Comparison of ENCODE assay signal across 8 cellular contexts in the genomic region with DNA sequence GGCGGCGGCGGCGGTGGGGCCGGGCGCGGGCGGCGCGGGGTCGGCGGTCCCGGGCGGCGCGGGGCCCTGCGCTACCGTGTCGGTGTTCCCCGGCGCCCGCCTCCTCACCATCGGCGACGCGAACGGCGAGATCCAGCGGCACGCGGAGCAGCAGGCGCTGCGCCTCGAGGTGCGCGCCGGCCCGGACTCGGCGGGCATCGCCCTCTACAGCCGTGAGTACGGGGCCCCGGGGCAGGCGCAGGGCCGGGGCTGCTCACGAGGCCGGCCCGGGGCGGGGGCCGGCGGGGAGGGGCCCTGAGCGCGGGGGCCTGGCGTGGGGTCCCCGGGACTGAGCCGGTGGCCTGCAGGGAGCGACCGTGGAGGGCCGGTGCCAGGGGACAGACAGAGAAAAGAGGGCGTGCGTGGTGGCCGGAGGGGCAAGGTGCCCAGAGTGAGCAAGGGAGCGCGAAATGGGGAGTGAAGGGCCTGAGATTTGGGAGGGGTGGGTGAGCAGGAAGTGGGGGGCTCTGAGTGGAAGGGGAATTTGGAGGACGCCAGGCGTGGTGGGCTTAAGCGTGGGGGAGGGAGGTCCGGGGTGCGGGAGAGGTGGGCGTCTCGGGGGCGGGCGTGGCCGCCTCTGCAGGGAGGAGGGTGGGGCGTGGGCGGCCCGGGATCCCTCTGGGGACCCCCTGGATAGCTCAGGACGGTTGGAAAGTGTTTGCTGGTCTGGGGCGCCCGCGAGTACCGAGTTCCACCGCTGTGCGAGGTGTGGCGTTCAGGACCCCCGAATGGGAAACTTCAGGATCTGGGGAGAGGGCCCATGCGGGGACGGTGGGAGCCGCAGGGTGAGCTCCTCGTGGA. TPM values are rescaled to one million over a fixed set of nuclear protein-coding genes. Genes with fewer than 3 reads are reported as not detected.
A peak's percentile ranks its signal among the peaks of the same experiment; 100 is the strongest.
DNase-seq lines count a peak whose midpoint lies in the region; ATAC-seq and TF ChIP-seq lines count a peak whose summit lies in the region.

No MANE protein-coding gene starts in this region.

- CTCF ChIA-PET in activated CD8-positive, alpha-beta T cell treated with anti-CD3 and anti-CD28 coated beads, Interleukin-2, amount 10 ng/mL, durations not matched to agents 7 days and 5 days (lab: Charles Lee): interaction anchor here (0.8 to 12.8 kb wide), 19 partner anchors 8 to 503 kb away, joined by 3 to 195 read pairs (median 4); a partner anchor contains a TSS

- no peaks in the 10 kb centered on the region for H3K36me3 ChIP-seq in tibial artery

- peaks cover 7 to 38% (median 24%) of the 10 kb centered on the region in 4 donors for H3K4me1 ChIP-seq in tibial artery

- peak overlapping the region; percentile 72 for H3K27ac Mint-ChIP-seq in activated CD8-positive, alpha-beta T cell treated with anti-CD3 and anti-CD28 coated beads, Interleukin-2, amount 10 ng/mL, durations not matched to agents 7 days and 5 days
- H3K27ac Mint-ChIP-seq in naive B cell: peak overlapping the region in 3 of 6 donors; percentile 58 to 83 (median 75)

- ATAC-seq in GM18868 (IDR thresholded peaks at IDR 0.05; ENCODE audit: unreplicated experiment): peak; percentile 1
- peak; percentile 5 for ATAC-seq in activated CD8-positive, alpha-beta T cell treated with anti-CD3 and anti-CD28 coated beads, Interleukin-2, amount 10 ng/mL, durations not matched to agents 7 days and 5 days
- no peak for ATAC-seq in naive B cell (ENCODE audit: low read depth in 2 of 2)

- peaks cover 6% of the 10 kb centered on the region for H3K36me3 Mint-ChIP-seq in activated CD8-positive, alpha-beta T cell treated with anti-CD3 and anti-CD28 coated beads, Interleukin-2, amount 10 ng/mL, durations not matched to agents 7 days and 5 days (ENCODE audit: low read depth)
- no peaks in the 10 kb centered on the region for H3K36me3 Mint-ChIP-seq in naive B cell

- H3K4me3 ChIP-seq in HL-60 (replicated peaks; ENCODE audit: insufficient read depth, low read length) (peak overlapping the region; percentile 88), epithelial cell of proximal tubule (ENCODE audit: low read depth, low read length) (peak overlapping the region; percentile 89), tibial artery (peak overlapping the region; percentile 76 to 93)

- POLR2A ChIA-PET in activated CD8-positive, alpha-beta T cell treated with anti-CD3 and anti-CD28 coated beads, Interleukin-2, amount 10 ng/mL, durations not matched to agents 7 days and 5 days (lab: Charles Lee): interaction anchor here (1.0 kb wide), 1 partner anchor 56 kb away, joined by 3 read pairs; no protein-coding TSS in a partner anchor

- H3K27ac ChIP-seq in HL-60 (replicated peaks): no peak overlapping the region
- peak overlapping the region; percentile 74 to 86 for H3K27ac ChIP-seq in tibial artery

- peaks cover 35% of the 10 kb centered on the region for H3K4me1 Mint-ChIP-seq in activated CD8-positive, alpha-beta T cell treated with anti-CD3 and anti-CD28 coated beads, Interleukin-2, amount 10 ng/mL, durations not matched to agents 7 days and 5 days (ENCODE audit: low read depth)
- peaks cover 33 to 52% (median 50%) of the 10 kb centered on the region in 3 donors for H3K4me1 Mint-ChIP-seq in naive B cell

- no peaks in the 10 kb centered on the region for H3K27me3 Mint-ChIP-seq in activated CD8-positive, alpha-beta T cell treated with anti-CD3 and anti-CD28 coated beads, Interleukin-2, amount 10 ng/mL, durations not matched to agents 7 days and 5 days (ENCODE audit: low read depth)
- no peaks in the 10 kb centered on the region for H3K27me3 Mint-ChIP-seq in naive B cell

- no peaks in the 10 kb centered on the region for H3K9me3 ChIP-seq in tibial artery

- H3K9me3 Mint-ChIP-seq in activated CD8-positive, alpha-beta T cell treated with anti-CD3 and anti-CD28 coated beads, Interleukin-2, amount 10 ng/mL, durations not matched to agents 7 days and 5 days (ENCODE audit: insufficient read depth): no peaks in the 10 kb centered on the region
- H3K9me3 Mint-ChIP-seq in naive B cell: no peaks in the 10 kb centered on the region

- peak; percentile 61 for DNase-seq in 8988T
- DNase-seq in HL-60 (ENCODE audit: low read depth in 1 of 2, low spot score in 1 of 2): no peak
- peak; percentile 37 for DNase-seq in activated CD8-positive, alpha-beta T cell treated with anti-CD3 and anti-CD28 coated beads, Interleukin-2, amount 10 ng/mL, durations not matched to agents 7 days and 5 days
- no peak for DNase-seq in epithelial cell of proximal tubule (ENCODE audit: low read depth)
- DNase-seq in naive B cell: peak; percentile 29
- peak; percentile 47 to 80 for DNase-seq in tibial artery
- no peak for DNase-seq in cerebellar nuclear complex (lab: John Stamatoyannopoulos, UW)

- intact Hi-C loops in tibial artery (cut with DNase I; ENCODE audit: low total_unique reads): loop anchor here (5.0 kb wide), 1 partner anchor 55 kb away; a partner anchor contains a TSS

- H3K4me3 Mint-ChIP-seq in activated CD8-positive, alpha-beta T cell treated with anti-CD3 and anti-CD28 coated beads, Interleukin-2, amount 10 ng/mL, durations not matched to agents 7 days and 5 days: peak overlapping the region; percentile 67
- peak overlapping the region; percentile 72 to 94 (median 83) for H3K4me3 Mint-ChIP-seq in naive B cell

- no peak for TF ChIP-seq CTCF in HL-60 (IDR thresholded peaks at IDR 0.05; ENCODE audit: insufficient read depth, low read length)
- TF ChIP-seq CTCF in epithelial cell of proximal tubule (conservative IDR thresholded peaks at IDR 0.05; ENCODE audit: low read depth, low read length): no peak
- TF ChIP-seq CTCF in tibial artery (IDR thresholded peaks at IDR 0.05): peak; percentile 16 to 18

- no peaks in the 10 kb centered on the region for H3K27me3 ChIP-seq in HL-60 (ENCODE audit: insufficient read depth, poor library complexity, severe bottlenecking)
- H3K27me3 ChIP-seq in tibial artery: no peaks in the 10 kb centered on the region

RNA-seq across cellular contexts. Expression of a gene that starts 0.6 kb away (rescaled TPM):
- 10 to 100 TPM; 33.2 to 33.4 TPM for total RNA-seq in activated CD8-positive, alpha-beta T cell treated with anti-CD3 and anti-CD28 coated beads, Interleukin-2, amount 10 ng/mL, durations not matched to agents 7 days and 5 days
- total RNA-seq in epithelial cell of proximal tubule: 29.3 and 39.4 TPM in 2 replicates
- polyA plus RNA-seq in naive B cell (ENCODE audit: low read depth in 6 of 6): under 1 TPM; 0.37 to 0.75 (median 0.63) TPM

RNA-seq across cellular contexts. Expression of a gene that starts 23.7 kb away (rescaled TPM):
- total RNA-seq in activated CD8-positive, alpha-beta T cell treated with anti-CD3 and anti-CD28 coated beads, Interleukin-2, amount 10 ng/mL, durations not matched to agents 7 days and 5 days: 1 to 10 TPM; 1.1 to 2.2 TPM
- total RNA-seq in epithelial cell of proximal tubule: 0.72 TPM in 1 of 2 replicates, not detected in the other
- 1 to 10 TPM; 1.5 to 5.3 (median 1.9) TPM for polyA plus RNA-seq in naive B cell (ENCODE audit: low read depth in 6 of 6)

RNA-seq across cellular contexts. Expression of a gene that starts 35.9 kb away (rescaled TPM):
- 10 to 100 TPM in 1 of 2 experiments, 1 to 10 TPM in 1; 9.3 to 11.2 TPM for total RNA-seq in activated CD8-positive, alpha-beta T cell treated with anti-CD3 and anti-CD28 coated beads, Interleukin-2, amount 10 ng/mL, durations not matched to agents 7 days and 5 days
- 57.3 and 64.8 TPM in 2 replicates for total RNA-seq in epithelial cell of proximal tubule
- polyA plus RNA-seq in naive B cell (ENCODE audit: low read depth in 6 of 6): 10 to 100 TPM; 17.4 to 25.8 (median 22.3) TPM

RNA-seq across cellular contexts. Expression of a gene that starts 56.5 kb away (rescaled TPM):
- 10 to 100 TPM; 20.4 to 20.5 TPM for total RNA-seq in activated CD8-positive, alpha-beta T cell treated with anti-CD3 and anti-CD28 coated beads, Interleukin-2, amount 10 ng/mL, durations not matched to agents 7 days and 5 days
- 48.5 and 56.7 TPM in 2 replicates for total RNA-seq in epithelial cell of proximal tubule
- 10 to 100 TPM in 2 of 6 donors, 1 to 10 TPM in 4; 3.7 to 18.5 (median 7.4) TPM for polyA plus RNA-seq in naive B cell (ENCODE audit: low read depth in 6 of 6)

RNA-seq across cellular contexts. Expression of a gene that starts 56.7 kb away (rescaled TPM):
- 10 to 100 TPM; 20.2 to 23.0 TPM for total RNA-seq in activated CD8-positive, alpha-beta T cell treated with anti-CD3 and anti-CD28 coated beads, Interleukin-2, amount 10 ng/mL, durations not matched to agents 7 days and 5 days
- 45.3 and 50.2 TPM in 2 replicates for total RNA-seq in epithelial cell of proximal tubule
- polyA plus RNA-seq in naive B cell (ENCODE audit: low read depth in 6 of 6): 10 to 100 TPM in 5 of 6 donors, 1 to 10 TPM in 1; 4.3 to 24.0 (median 17.9) TPM

Comparison
In these comparisons a context has a peak if more than half of its experiments do, and no peak if none do; other contexts are left out.
1. DNase-seq: peak in 8988T (single experiment), activated CD8-positive, alpha-beta T cell treated with anti-CD3 and anti-CD28 coated beads, Interleukin-2, amount 10 ng/mL, durations not matched to agents 7 days and 5 days (single experiment), naive B cell (single experiment) and tibial artery (2 of 2); none in HL-60 (0 of 2), epithelial cell of proximal tubule (single experiment) and cerebellar nuclear complex (0 of 2).
2. ATAC-seq: peak in GM18868 (single experiment) and activated CD8-positive, alpha-beta T cell treated with anti-CD3 and anti-CD28 coated beads, Interleukin-2, amount 10 ng/mL, durations not matched to agents 7 days and 5 days (single experiment); none in naive B cell (0 of 2).
3. CTCF ChIP-seq: peak in tibial artery (2 of 2); none in HL-60 (single experiment) and epithelial cell of proximal tubule (single experiment).
4. Peak in every context shown above with its lines, with median percentiles within 50 percentile points of each other: H3K4me3 ChIP-seq.